ENCODE assay signal across 1 cellular context in the genomic region with DNA sequence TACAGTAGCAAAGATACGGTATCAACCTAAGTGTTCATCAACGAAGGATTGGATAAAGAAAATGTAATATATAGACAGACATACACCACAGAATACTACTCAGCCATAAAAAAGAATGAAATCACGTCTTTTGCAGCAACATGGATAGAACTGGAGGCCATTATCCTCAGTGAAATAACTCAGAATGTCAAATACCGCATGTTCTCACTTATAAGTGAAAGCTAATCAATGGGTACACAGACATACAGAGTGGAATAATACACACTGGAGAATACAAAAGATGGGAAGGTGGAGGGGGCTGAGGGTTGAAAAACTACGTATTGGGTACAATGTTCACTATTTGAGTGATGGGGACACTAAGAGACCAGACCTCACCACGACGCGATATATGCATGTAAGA.
TF ChIP-seq lines count a peak whose summit lies in the region.

No MANE protein-coding gene starts in this region.

TF ChIP-seq in H1, 55 proteins besides CTCF, POLR2A, EP300 and RAD21:
- TF ChIP-seq EGR1 (IDR thresholded peaks at IDR 0.05; ENCODE audit: borderline replicate concordance, low read depth, low read length) (no peak), SIN3A (conservative IDR thresholded peaks at IDR 0.05 in 1 of 2, IDR thresholded peaks at IDR 0.05 in 1 of 2; ENCODE audit: low read depth in 1 of 2, low read length in 2 of 2) (no peak), CHD1 (IDR thresholded peaks at IDR 0.05; ENCODE audit: low read depth, low read length) (no peak), CTBP2 (IDR thresholded peaks at IDR 0.05; ENCODE audit: borderline replicate concordance, insufficient read depth, insufficient read length, low read length) (no peak)
